In genomic region chr2:175154670-175155082, GRCh38 we compare ENCODE assay signal across 8 cellular contexts. TPM values are rescaled to one million over a fixed set of nuclear protein-coding genes. Genes with fewer than 3 reads are reported as not detected.
A peak's percentile ranks its signal among the peaks of the same experiment; 100 is the strongest.
DNase-seq lines count a peak whose midpoint lies in the region; ATAC-seq lines count a peak whose summit lies in the region.

No MANE protein-coding gene starts in this region.

- CTCF ChIA-PET in activated CD8-positive, alpha-beta T cell treated with anti-CD3 and anti-CD28 coated beads, Interleukin-2, amount 10 ng/mL, durations not matched to agents 7 days and 5 days (lab: Charles Lee) = no interaction called here

- no peak overlapping the region for H3K4me3 Mint-ChIP-seq in activated T-cell treated with anti-CD3 and anti-CD28 coated beads, Interleukin-2, amount 50 U/mL, for 4 hours
- H3K4me3 Mint-ChIP-seq in activated CD8-positive, alpha-beta T cell treated with anti-CD3 and anti-CD28 coated beads, Interleukin-2, amount 10 ng/mL, durations not matched to agents 7 days and 5 days = no peak overlapping the region
- H3K4me3 Mint-ChIP-seq in stimulated activated naive B cell treated with anti-CD40 and anti-IgM and Interleukin-4, amounts not matched to agents 10 μg/mL and 1 μg/mL and 100 μg/mL, for 72 hours = no peak overlapping the region

- peaks cover 10% of the 10 kb centered on the region for H3K36me3 Mint-ChIP-seq in activated T-cell treated with anti-CD3 and anti-CD28 coated beads, Interleukin-2, amount 50 U/mL, for 4 hours (ENCODE audit: insufficient read depth)
- peaks cover 17% of the 10 kb centered on the region for H3K36me3 Mint-ChIP-seq in activated CD8-positive, alpha-beta T cell treated with anti-CD3 and anti-CD28 coated beads, Interleukin-2, amount 10 ng/mL, durations not matched to agents 7 days and 5 days (ENCODE audit: low read depth)
- H3K36me3 Mint-ChIP-seq in stimulated activated naive B cell treated with anti-CD40 and anti-IgM and Interleukin-4, amounts not matched to agents 10 μg/mL and 1 μg/mL and 100 μg/mL, for 72 hours = peaks cover 7 to 16% of the 10 kb centered on the region in 2 donors

- no peaks in the 10 kb centered on the region for H3K27me3 Mint-ChIP-seq in activated T-cell treated with anti-CD3 and anti-CD28 coated beads, Interleukin-2, amount 50 U/mL, for 4 hours (ENCODE audit: low read depth)
- no peaks in the 10 kb centered on the region for H3K27me3 Mint-ChIP-seq in activated CD8-positive, alpha-beta T cell treated with anti-CD3 and anti-CD28 coated beads, Interleukin-2, amount 10 ng/mL, durations not matched to agents 7 days and 5 days (ENCODE audit: low read depth)
- no peaks in the 10 kb centered on the region for H3K27me3 Mint-ChIP-seq in stimulated activated naive B cell treated with anti-CD40 and anti-IgM and Interleukin-4, amounts not matched to agents 10 μg/mL and 1 μg/mL and 100 μg/mL, for 72 hours

- POLR2A ChIA-PET in activated CD8-positive, alpha-beta T cell treated with anti-CD3 and anti-CD28 coated beads, Interleukin-2, amount 10 ng/mL, durations not matched to agents 7 days and 5 days (lab: Charles Lee) = interaction anchor here (0.6 to 1.8 kb wide), 2 partner anchors 14 to 19 kb away, joined by 4 to 5 read pairs; partner anchors contain the start of gene ATF2

- peak; percentile 86 to 93 for ATAC-seq in activated T-cell treated with anti-CD3 and anti-CD28 coated beads, Interleukin-2, amount 50 U/mL, for 4 hours
- peak; percentile 73 for ATAC-seq in HG03060 (IDR thresholded peaks at IDR 0.05; ENCODE audit: low read depth, unreplicated experiment)
- peak; percentile 77 for ATAC-seq in activated CD8-positive, alpha-beta T cell treated with anti-CD3 and anti-CD28 coated beads, Interleukin-2, amount 10 ng/mL, durations not matched to agents 7 days and 5 days
- ATAC-seq in stimulated activated naive B cell treated with anti-CD40 and anti-IgM and Interleukin-4, amounts not matched to agents 10 μg/mL and 1 μg/mL and 100 μg/mL, for 72 hours (replicated peaks) = peak; percentile 79

- H3K27ac Mint-ChIP-seq in activated CD8-positive, alpha-beta T cell treated with anti-CD3 and anti-CD28 coated beads, Interleukin-2, amount 10 ng/mL, durations not matched to agents 7 days and 5 days = no peak overlapping the region
- peak overlapping the region; percentile 31 for H3K27ac Mint-ChIP-seq in stimulated activated naive B cell treated with anti-CD40 and anti-IgM and Interleukin-4, amounts not matched to agents 10 μg/mL and 1 μg/mL and 100 μg/mL, for 72 hours

- H3K9me3 Mint-ChIP-seq in activated T-cell treated with anti-CD3 and anti-CD28 coated beads, Interleukin-2, amount 50 U/mL, for 4 hours = no peaks in the 10 kb centered on the region
- no peaks in the 10 kb centered on the region for H3K9me3 Mint-ChIP-seq in activated CD8-positive, alpha-beta T cell treated with anti-CD3 and anti-CD28 coated beads, Interleukin-2, amount 10 ng/mL, durations not matched to agents 7 days and 5 days (ENCODE audit: insufficient read depth)
- H3K9me3 Mint-ChIP-seq in stimulated activated naive B cell treated with anti-CD40 and anti-IgM and Interleukin-4, amounts not matched to agents 10 μg/mL and 1 μg/mL and 100 μg/mL, for 72 hours = no peaks in the 10 kb centered on the region

- H3K4me1 Mint-ChIP-seq in activated T-cell treated with anti-CD3 and anti-CD28 coated beads, Interleukin-2, amount 50 U/mL, for 4 hours (ENCODE audit: low read depth) = peaks cover 40% of the 10 kb centered on the region
- peaks cover 18% of the 10 kb centered on the region for H3K4me1 Mint-ChIP-seq in activated CD8-positive, alpha-beta T cell treated with anti-CD3 and anti-CD28 coated beads, Interleukin-2, amount 10 ng/mL, durations not matched to agents 7 days and 5 days (ENCODE audit: low read depth)
- H3K4me1 Mint-ChIP-seq in stimulated activated naive B cell treated with anti-CD40 and anti-IgM and Interleukin-4, amounts not matched to agents 10 μg/mL and 1 μg/mL and 100 μg/mL, for 72 hours = peaks cover 10 to 25% of the 10 kb centered on the region in 2 donors

- no peak for DNase-seq in activated T-cell treated with anti-CD3 and anti-CD28 coated beads, Interleukin-2, amount 50 U/mL, for 4 hours
- DNase-seq in activated T-cell treated with anti-CD3 and anti-CD28 coated beads, Interleukin-2, amount 50 U/mL, for 1 hour = no peak
- no peak for DNase-seq in activated CD8-positive, alpha-beta T cell treated with anti-CD3 and anti-CD28 coated beads, Interleukin-2, amount 10 ng/mL, durations not matched to agents 7 days and 5 days
- DNase-seq in stimulated activated naive B cell treated with anti-CD40 and anti-IgM and Interleukin-4, amounts not matched to agents 10 μg/mL and 1 μg/mL and 100 μg/mL, for 72 hours = no peak
- DNase-seq in NCI-H1436 (lab: John Stamatoyannopoulos, UW) (no peak), mucosa of gallbladder (ENCODE audit: low spot score) (no peak), cerebellum (ENCODE audit: low spot score) (no peak)

RNA-seq across cellular contexts. Expression of gene ATF2, which starts 13.3 kb away (rescaled TPM):
- 10 to 100 TPM; 34.1 to 41.4 (median 37.6) TPM for total RNA-seq in activated T-cell treated with anti-CD3 and anti-CD28 coated beads, Interleukin-2, amount 50 U/mL, for 4 hours
- 10 to 100 TPM; 58.5 to 59.9 TPM for total RNA-seq in activated CD8-positive, alpha-beta T cell treated with anti-CD3 and anti-CD28 coated beads, Interleukin-2, amount 10 ng/mL, durations not matched to agents 7 days and 5 days
- total RNA-seq in mucosa of gallbladder (57.9 TPM), cerebellum (119 TPM)

RNA-seq across cellular contexts. Expression of gene ATP5MC3, which starts 26.8 kb away (rescaled TPM):
- 100 to 1,000 TPM; 348 to 407 (median 371) TPM for total RNA-seq in activated T-cell treated with anti-CD3 and anti-CD28 coated beads, Interleukin-2, amount 50 U/mL, for 4 hours
- total RNA-seq in activated CD8-positive, alpha-beta T cell treated with anti-CD3 and anti-CD28 coated beads, Interleukin-2, amount 10 ng/mL, durations not matched to agents 7 days and 5 days = 100 to 1,000 TPM; 293 to 310 TPM
- total RNA-seq in mucosa of gallbladder (189 TPM), cerebellum (55.3 TPM)
